In genomic region chr19:4139614-4140236, GRCh38 we compare ENCODE assay signal across 8 cellular contexts. TPM values are rescaled to one million over a fixed set of nuclear protein-coding genes. Genes with fewer than 3 reads are reported as not detected.
DNase-seq lines count a peak whose midpoint lies in the region; ATAC-seq, FAIRE-seq and TF ChIP-seq lines count a peak whose summit lies in the region.

No MANE protein-coding gene starts in this region.

- DNase-seq in AG04450 (ENCODE audit: low read depth, low spot score) = no peak
- DNase-seq in GM19239 (ENCODE audit: insufficient read length, low spot score) = peak; percentile 84
- DNase-seq in NCI-H748 treated with DMSO at 0.1 percent for 48 hours (lab: John Stamatoyannopoulos, UW) = peak; percentile 19
- peak; percentile 93 for DNase-seq in activated CD4-positive, alpha-beta memory T cell treated with anti-CD3 and anti-CD28 coated beads for 36 hours
- peak; percentile 84 for DNase-seq in effector CD8-positive, alpha-beta T cell (lab: John Stamatoyannopoulos, UW)
- peak; percentile 47 to 79 for DNase-seq in mesothelial cell of epicardium (ENCODE audit: low spot score in 2 of 2, unreplicated experiment in 2 of 2)
- peak; percentile 76 to 93 for DNase-seq in stimulated activated CD8-positive, alpha-beta memory T cell treated with anti-CD3 and anti-CD28 coated beads, Interleukin-2, amount 100 ng/mL, for 48 hours (ENCODE audit: low read depth in 2 of 2)

- peak; percentile 47 for FAIRE-seq in GM19239 (lab: Jason Lieb, UNC)

- H3K36me3 Mint-ChIP-seq in activated CD4-positive, alpha-beta memory T cell treated with anti-CD3 and anti-CD28 coated beads for 36 hours = no peaks in the 10 kb centered on the region
- no peaks in the 10 kb centered on the region for H3K36me3 Mint-ChIP-seq in mesothelial cell of epicardium

- POLR2A ChIA-PET in AG04450 (lab: Yijun Ruan, JAX) = no interaction called here
- POLR2A ChIA-PET in activated CD4-positive, alpha-beta memory T cell treated with anti-CD3 and anti-CD28 coated beads for 36 hours (lab: Charles Lee) = interaction anchor here (0.7 to 0.8 kb wide), 2 partner anchors 50 to 154 kb away, joined by 3 read pairs; partner anchors contain the start of gene EEF2

- CTCF ChIA-PET in AG04450 (lab: Charles Lee) = interaction anchor here (0.5 to 2.6 kb wide), 27 partner anchors 9 to 549 kb away, joined by 3 to 29 read pairs (median 4); partner anchors contain the start of genes CREB3L3 and EEF2
- CTCF ChIA-PET in activated CD4-positive, alpha-beta memory T cell treated with anti-CD3 and anti-CD28 coated beads for 36 hours (lab: Charles Lee) = interaction anchor here (0.6 to 3.1 kb wide), 54 partner anchors 8 to 583 kb away, joined by 3 to 21 read pairs (median 6); partner anchors contain the start of genes CREB3L3, EEF2, PIAS4 and YJU2

- H3K27me3 Mint-ChIP-seq in activated CD4-positive, alpha-beta memory T cell treated with anti-CD3 and anti-CD28 coated beads for 36 hours = peaks cover 2% of the 10 kb centered on the region
- peaks cover 21% of the 10 kb centered on the region for H3K27me3 Mint-ChIP-seq in mesothelial cell of epicardium (ENCODE audit: low read depth)

- H3K4me3 Mint-ChIP-seq in activated CD4-positive, alpha-beta memory T cell treated with anti-CD3 and anti-CD28 coated beads for 36 hours = peak overlapping the region; percentile 9
- no peak overlapping the region for H3K4me3 Mint-ChIP-seq in mesothelial cell of epicardium

- intact Hi-C loops in activated CD4-positive, alpha-beta memory T cell treated with anti-CD3 and anti-CD28 coated beads for 36 hours (cut with micrococcal nuclease) = loop anchor here (1.0 to 5.0 kb wide), 2 partner anchors 63 to 153 kb away; no protein-coding TSS in a partner anchor

- no peak for ATAC-seq in GM18870 (IDR thresholded peaks at IDR 0.05; ENCODE audit: unreplicated experiment)

- H3K9me3 ChIP-seq in AG04450 (ENCODE audit: control insufficient read depth, insufficient read depth, low read length) = no peaks in the 10 kb centered on the region

- H3K4me1 Mint-ChIP-seq in activated CD4-positive, alpha-beta memory T cell treated with anti-CD3 and anti-CD28 coated beads for 36 hours (ENCODE audit: low read depth) = peaks cover 8% of the 10 kb centered on the region
- H3K4me1 Mint-ChIP-seq in mesothelial cell of epicardium = peaks cover 2% of the 10 kb centered on the region

- no peak overlapping the region for H3K4me3 ChIP-seq in AG04450 (ENCODE audit: low read depth, low read length)

- no peak overlapping the region for H3K27ac ChIP-seq in AG04450 (ENCODE audit: low read depth, low read length)

- peak; percentile 72 for TF ChIP-seq CTCF in AG04450 (IDR thresholded peaks at IDR 0.05; ENCODE audit: low read depth, low read length)
- TF ChIP-seq CTCF in mesothelial cell of epicardium (IDR thresholded peaks at IDR 0.05; ENCODE audit: unreplicated experiment) = peak; percentile 47

- H3K9me3 Mint-ChIP-seq in activated CD4-positive, alpha-beta memory T cell treated with anti-CD3 and anti-CD28 coated beads for 36 hours = no peaks in the 10 kb centered on the region
- no peaks in the 10 kb centered on the region for H3K9me3 Mint-ChIP-seq in mesothelial cell of epicardium

- H3K27me3 ChIP-seq in AG04450 (ENCODE audit: control insufficient read depth, insufficient read depth, low read length) = no peaks in the 10 kb centered on the region

- H3K27ac Mint-ChIP-seq in activated CD4-positive, alpha-beta memory T cell treated with anti-CD3 and anti-CD28 coated beads for 36 hours = peak overlapping the region; percentile 3
- no peak overlapping the region for H3K27ac Mint-ChIP-seq in mesothelial cell of epicardium

RNA-seq across cellular contexts. Expression of gene CREB3L3, which starts 13.7 kb away (rescaled TPM):
- polyA plus RNA-seq in AG04450 (2011; rRNA removed) = not detected in 2 replicates
- not detected in 2 replicates for polyA minus RNA-seq in AG04450 (2011; rRNA and poly(A)+ RNA removed)
- not detected for total RNA-seq in activated CD4-positive, alpha-beta memory T cell treated with anti-CD3 and anti-CD28 coated beads for 36 hours
- total RNA-seq in mesothelial cell of epicardium = not detected in 3 replicates

RNA-seq across cellular contexts. Expression of gene MAP2K2, which starts 15.8 kb away (rescaled TPM):
- 65.1 and 104 TPM in 2 replicates for polyA plus RNA-seq in AG04450 (2011; rRNA removed)
- polyA minus RNA-seq in AG04450 (2011; rRNA and poly(A)+ RNA removed) = 75.9 and 88.2 TPM in 2 replicates
- 100 to 1,000 TPM; 128 to 129 TPM for total RNA-seq in activated CD4-positive, alpha-beta memory T cell treated with anti-CD3 and anti-CD28 coated beads for 36 hours
- 147 to 161 TPM (median 152 TPM) in 3 replicates for total RNA-seq in mesothelial cell of epicardium

RNA-seq across cellular contexts. Expression of gene SIRT6, which starts 42.6 kb away (rescaled TPM):
- 12.6 and 16.0 TPM in 2 replicates for polyA plus RNA-seq in AG04450 (2011; rRNA removed)
- polyA minus RNA-seq in AG04450 (2011; rRNA and poly(A)+ RNA removed) = 7.6 and 10.8 TPM in 2 replicates
- total RNA-seq in activated CD4-positive, alpha-beta memory T cell treated with anti-CD3 and anti-CD28 coated beads for 36 hours = 10 to 100 TPM; 28.0 to 29.7 TPM
- 25.4 to 31.9 TPM (median 25.6 TPM) in 3 replicates for total RNA-seq in mesothelial cell of epicardium

RNA-seq across cellular contexts. Expression of gene ANKRD24, which starts 42.8 kb away (rescaled TPM):
- polyA plus RNA-seq in AG04450 (2011; rRNA removed) = 0.10 and 0.11 TPM in 2 replicates
- 0.04 and 0.09 TPM in 2 replicates for polyA minus RNA-seq in AG04450 (2011; rRNA and poly(A)+ RNA removed)
- total RNA-seq in activated CD4-positive, alpha-beta memory T cell treated with anti-CD3 and anti-CD28 coated beads for 36 hours = 1 to 10 TPM; 1.7 to 1.8 TPM
- 0.75 to 0.98 TPM (median 0.86 TPM) in 3 replicates for total RNA-seq in mesothelial cell of epicardium
